Comparison of ENCODE assay signal across 8 cellular contexts in genomic region chr22:35649026-35649553, GRCh38. TPM values are rescaled to one million over a fixed set of nuclear protein-coding genes. Genes with fewer than 3 reads are reported as not detected.
DNase-seq lines count a peak whose midpoint lies in the region; ATAC-seq and TF ChIP-seq lines count a peak whose summit lies in the region.

No MANE protein-coding gene starts in this region.

- no peaks in the 10 kb centered on the region for H4K20me1 ChIP-seq in KMS-11 (ENCODE audit: insufficient read depth)

- H3K9ac ChIP-seq in KMS-11, result peak overlapping the region; percentile 91; the same call in 1 of the 2 replicates
- peak overlapping the region; percentile 99 for H3K9ac ChIP-seq in mucosa of stomach (ENCODE audit: low read length)

- peaks cover 49% of the 10 kb centered on the region for H3K4me1 Mint-ChIP-seq in central memory CD8-positive, alpha-beta T cell
- peaks cover 3% of the 10 kb centered on the region for H3K4me1 Mint-ChIP-seq in glutamatergic neuron (ENCODE audit: low read depth, unreplicated experiment)

- no peak for ATAC-seq in central memory CD8-positive, alpha-beta T cell (replicated peaks; ENCODE audit: extremely low read depth, poor library complexity, severe bottlenecking)
- ATAC-seq in HG03196 (IDR thresholded peaks at IDR 0.05; ENCODE audit: unreplicated experiment) (no peak), GM18517 (IDR thresholded peaks at IDR 0.05; ENCODE audit: unreplicated experiment) (no peak)

- H3K4me1 ChIP-seq in KMS-11 (ENCODE audit: low read depth, poor library complexity, severe bottlenecking), result peaks cover 32% of the 10 kb centered on the region
- H3K4me1 ChIP-seq in mucosa of stomach (ENCODE audit: control insufficient read depth, insufficient read depth, low read length), result peaks cover 8% of the 10 kb centered on the region

- H3K9me3 ChIP-seq in mucosa of stomach (ENCODE audit: control insufficient read depth, low read length), result no peaks in the 10 kb centered on the region

- CTCF ChIA-PET in AG04449 (lab: Yijun Ruan, JAX), result interaction anchor here (1.3 to 1.7 kb wide), 3 partner anchors 35 to 475 kb away, joined by 3 to 4 read pairs (median 3); no protein-coding TSS in a partner anchor

- DNase-seq in AG04449 (ENCODE audit: low read depth, low spot score) (no peak), glutamatergic neuron (no peak), mucosa of gallbladder (ENCODE audit: low spot score) (no peak)
- DNase-seq in central memory CD8-positive, alpha-beta T cell (ENCODE audit: low spot score in 2 of 2), result no peak

- peaks cover 18% of the 10 kb centered on the region for H3K36me3 Mint-ChIP-seq in central memory CD8-positive, alpha-beta T cell (ENCODE audit: insufficient read depth)
- H3K36me3 Mint-ChIP-seq in glutamatergic neuron (ENCODE audit: unreplicated experiment), result no peaks in the 10 kb centered on the region

- no peaks in the 10 kb centered on the region for H3K36me3 ChIP-seq in KMS-11 (ENCODE audit: insufficient read depth)
- H3K36me3 ChIP-seq in mucosa of stomach (ENCODE audit: control insufficient read depth, insufficient read depth, low read length), result no peaks in the 10 kb centered on the region

- H3K27ac ChIP-seq in KMS-11, result peak overlapping the region; percentile 89

- peaks cover 17% of the 10 kb centered on the region for H3K79me2 ChIP-seq in KMS-11 (ENCODE audit: insufficient read depth, low read depth)

- H3K4me3 ChIP-seq in AG04449 (ENCODE audit: low read depth, low read length) (peak overlapping the region; percentile 79), KMS-11 (IDR thresholded peaks at IDR 0.05; ENCODE audit: insufficient read depth, low read depth, low read length) (peak overlapping the region; percentile 88), mucosa of stomach (ENCODE audit: low read length) (peak overlapping the region; percentile 93)

- H3K4me2 ChIP-seq in KMS-11, result peak overlapping the region; percentile 92

- TF ChIP-seq CTCF in AG04449 (IDR thresholded peaks at IDR 0.05; ENCODE audit: insufficient read depth, low read length, missing control alignments) (no peak), KMS-11 (conservative IDR thresholded peaks at IDR 0.05; ENCODE audit: low read depth, low read length) (no peak), glutamatergic neuron (IDR thresholded peaks at IDR 0.05; ENCODE audit: partially characterized antibody, unreplicated experiment) (no peak)

- H3K27me3 Mint-ChIP-seq in central memory CD8-positive, alpha-beta T cell, result no peaks in the 10 kb centered on the region
- no peaks in the 10 kb centered on the region for H3K27me3 Mint-ChIP-seq in glutamatergic neuron (ENCODE audit: unreplicated experiment)

- H3K27ac Mint-ChIP-seq in central memory CD8-positive, alpha-beta T cell (ENCODE audit: low read depth), result peak overlapping the region; percentile 100
- no peak overlapping the region for H3K27ac Mint-ChIP-seq in glutamatergic neuron (ENCODE audit: unreplicated experiment)

- peak overlapping the region; percentile 91; the same call in 1 of the 2 replicates for H2AFZ ChIP-seq in KMS-11 (ENCODE audit: low read depth)

- H3K27me3 ChIP-seq in KMS-11 (ENCODE audit: insufficient read depth, low read depth) (no peaks in the 10 kb centered on the region), mucosa of stomach (ENCODE audit: control insufficient read depth, insufficient read depth, low read length) (no peaks in the 10 kb centered on the region)

- H3K4me3 Mint-ChIP-seq in central memory CD8-positive, alpha-beta T cell, result peak overlapping the region; percentile 100
- H3K4me3 Mint-ChIP-seq in glutamatergic neuron (ENCODE audit: unreplicated experiment), result no peak overlapping the region

- POLR2A ChIA-PET in AG04449 (lab: Yijun Ruan, JAX), result interaction anchor here (1.2 to 1.8 kb wide), 5 partner anchors 11 to 304 kb away, joined by 3 to 7 read pairs (median 4); no protein-coding TSS in a partner anchor

- no peaks in the 10 kb centered on the region for H3K9me3 Mint-ChIP-seq in central memory CD8-positive, alpha-beta T cell
- no peaks in the 10 kb centered on the region for H3K9me3 Mint-ChIP-seq in glutamatergic neuron (ENCODE audit: unreplicated experiment)

RNA-seq across cellular contexts. Expression of gene APOL6, which starts 0.8 kb away (rescaled TPM):
- total RNA-seq in glutamatergic neuron (ENCODE audit: unreplicated experiment), result not detected
- total RNA-seq in mucosa of gallbladder, result 27.0 TPM

RNA-seq across cellular contexts. Expression of gene MB, which starts 32.0 kb away (rescaled TPM):
- not detected for total RNA-seq in glutamatergic neuron (ENCODE audit: unreplicated experiment)
- 0.35 TPM for total RNA-seq in mucosa of gallbladder

Comparison
In these comparisons a context has a peak if more than half of its experiments do, and no peak if none do; other contexts are left out.
1. RNA of gene APOL6, which starts 0.8 kb away (total RNA-seq): 27.0 TPM in mucosa of gallbladder (single experiment); not detected in glutamatergic neuron (single experiment); every median in the first group is over 10 times any median in the second.
2. Peak in every context shown above with its lines, with median percentiles within 50 percentile points of each other: H3K4me3 ChIP-seq.